8 cellular contexts compared by ENCODE assay signal in the genomic region with DNA sequence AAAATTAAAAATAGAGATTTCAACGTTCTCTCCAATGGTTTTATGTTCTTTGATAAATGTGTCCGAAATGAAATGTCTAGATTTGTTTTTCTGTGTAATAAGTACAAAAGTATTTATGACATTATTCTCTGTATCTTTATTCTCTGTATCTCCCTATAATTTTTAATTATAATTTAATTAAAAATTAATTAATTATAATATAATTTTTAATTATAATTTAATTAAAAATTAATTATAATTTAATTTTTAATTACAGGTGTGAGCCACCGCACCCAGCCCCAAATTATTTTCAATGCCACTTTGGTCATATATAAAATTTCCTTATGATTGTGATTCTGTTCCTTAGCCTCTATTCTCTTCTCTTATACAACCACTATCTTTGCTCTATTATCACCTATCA. TPM values are rescaled to one million over a fixed set of nuclear protein-coding genes. Genes with fewer than 3 reads are reported as not detected.
"Had no signal": no experiment of that assay in that cellular context is flagged by ENCODE, and none has a peak within 500 bp of the region (broad histone marks: within the 10 kb centered on the region; RNA-seq: fewer than 3 reads in every experiment).

No MANE protein-coding gene starts in this region.

- FAIRE-seq: H54, HTR-8/SVneo, K562 had no signal

- DNase-seq: H9, HCEC 1CT, IMR-90 had no signal

- ATAC-seq: GM23338, K562 had no signal

- H3K4me3 ChIP-seq: GM23338, K562 had no signal

RNA-seq across cellular contexts. Expression of a gene that starts 28.2 kb away (rescaled TPM):
- total RNA-seq: HT-29, IMR-90 had no signal
